ENCODE assay signal across 21 cellular contexts in genomic region chr9:126510564-126510963, GRCh38.
DNase-seq lines count a peak whose midpoint lies in the region; ATAC-seq, FAIRE-seq and TF ChIP-seq lines count a peak whose summit lies in the region.
"Had no signal": no experiment of that assay in that cellular context is flagged by ENCODE, and none has a peak within 500 bp of the region (broad histone marks: within the 10 kb centered on the region; RNA-seq: fewer than 3 reads in every experiment).

No MANE protein-coding gene starts in this region.

- H3K36me3 ChIP-seq in right atrium auricular region, result no peaks in the 10 kb centered on the region
- no peaks in the 10 kb centered on the region for H3K36me3 ChIP-seq in WERI-Rb-1
- H3K36me3 ChIP-seq in kidney (ENCODE audit: control insufficient read depth in 1 of 2, insufficient read depth in 2 of 2, low read length in 2 of 2), result no peaks in the 10 kb centered on the region
- peaks cover 0 to 12% (median 0%) of the 10 kb centered on the region in 6 donors for H3K36me3 ChIP-seq in spleen
- H3K36me3 ChIP-seq: BLaER1 treated with 17β-estradiol and CSF1 and Interleukin-3, amounts not matched to agents 10 nM and 100 nM had no signal

- DNase-seq in cardiac septum (ENCODE audit: low spot score), result peak; percentile 47
- no peak for DNase-seq in right atrium auricular region (ENCODE audit: low spot score)
- DNase-seq in WERI-Rb-1, result no peak
- peak; percentile 40 for DNase-seq in kidney
- peak; percentile 33 for DNase-seq in spleen
- no peak for DNase-seq in RKO (ENCODE audit: low spot score)
- DNase-seq in islet precursor cell, result no peak
- DNase-seq: 8988T; Calu3; CD8-positive, alpha-beta memory T cell; GDM1; Kasumi-1; NCI-H1694; NCI-H2081 treated with DMSO at 0.1 percent for 48 hours; NCI-H2171 treated with DMSO at 0.1 percent for 48 hours; NCI-H524 treated with DMSO at 0.1 percent for 48 hours; NCI-H82 had no signal

- no peak overlapping the region for H3K27ac ChIP-seq in right atrium auricular region
- no peak overlapping the region for H3K27ac ChIP-seq in WERI-Rb-1
- no peak overlapping the region for H3K27ac ChIP-seq in kidney (ENCODE audit: low read depth in 2 of 2, low read length in 2 of 2)
- H3K27ac ChIP-seq in spleen, result no peak overlapping the region
- H3K27ac ChIP-seq: BLaER1 treated with 17β-estradiol and CSF1 and Interleukin-3, amounts not matched to agents 10 nM and 100 nM had no signal

- no peak overlapping the region for H3K9ac ChIP-seq in kidney (ENCODE audit: low read length in 2 of 2)
- H3K9ac ChIP-seq: BLaER1 treated with 17β-estradiol and CSF1 and Interleukin-3, amounts not matched to agents 10 nM and 100 nM had no signal

- H3K27me3 ChIP-seq in right atrium auricular region, result peaks cover 0 to 7% of the 10 kb centered on the region in 2 donors
- no peaks in the 10 kb centered on the region for H3K27me3 ChIP-seq in WERI-Rb-1 (ENCODE audit: insufficient read depth, low read depth, severe bottlenecking)
- peaks cover 0 to 61% (median 30%) of the 10 kb centered on the region in 7 donors for H3K27me3 ChIP-seq in spleen (replicated peaks in 1 of 7)

- no peak overlapping the region for H3K4me3 ChIP-seq in right atrium auricular region
- H3K4me3 ChIP-seq in WERI-Rb-1 (ENCODE audit: low read depth, low read length), result no peak overlapping the region
- H3K4me3 ChIP-seq in kidney (ENCODE audit: low read length in 2 of 2), result no peak overlapping the region
- no peak overlapping the region for H3K4me3 ChIP-seq in spleen
- H3K4me3 ChIP-seq: BLaER1 treated with 17β-estradiol and CSF1 and Interleukin-3, amounts not matched to agents 10 nM and 100 nM had no signal

- no peak for TF ChIP-seq POLR2A in spleen (IDR thresholded peaks at IDR 0.05)

- H3K9me3 ChIP-seq in right atrium auricular region (no peaks in the 10 kb centered on the region), WERI-Rb-1 (ENCODE audit: severe bottlenecking) (no peaks in the 10 kb centered on the region), kidney (ENCODE audit: control insufficient read depth in 1 of 2, low read length in 2 of 2) (no peaks in the 10 kb centered on the region), spleen (no peaks in the 10 kb centered on the region)
- H3K9me3 ChIP-seq: BLaER1 treated with 17β-estradiol and CSF1 and Interleukin-3, amounts not matched to agents 10 nM and 100 nM had no signal

- TF ChIP-seq CTCF in right atrium auricular region (IDR thresholded peaks at IDR 0.05) (no peak), WERI-Rb-1 (IDR thresholded peaks at IDR 0.05; ENCODE audit: low read depth, low read length) (peak; percentile 42), kidney (IDR thresholded peaks at IDR 0.05; ENCODE audit: borderline replicate concordance, extremely low read depth, insufficient read depth) (no peak), spleen (IDR thresholded peaks at IDR 0.05 in 8 of 11, conservative IDR thresholded peaks at IDR 0.05 in 3 of 11) (no peak)

- ATAC-seq in GM18858 (IDR thresholded peaks at IDR 0.05; ENCODE audit: unreplicated experiment), result no peak
- ATAC-seq: Panc1 had no signal

- H3K4me1 ChIP-seq in right atrium auricular region (peaks cover 0 to 18% of the 10 kb centered on the region in 2 donors), kidney (ENCODE audit: control insufficient read depth in 1 of 2, insufficient read depth in 1 of 2, low read depth in 1 of 2, low read length in 2 of 2) (peaks cover 0 to 3% of the 10 kb centered on the region in 2 donors), spleen (peaks cover 3 to 21% (median 12%) of the 10 kb centered on the region in 6 donors)

- no peak for FAIRE-seq in kidney (lab: Jason Lieb, UNC)
- FAIRE-seq: GM19239 had no signal

- 73 to 87% (median 77%) methylated on average over 4 to 6 of the region's 6 CpGs for WGBS in spleen, 5 donors

- intact Hi-C loops in cardiac septum (cut with DNase I), result no loop called here
- intact Hi-C loops in kidney (cut with DNase I), result no loop called here
- intact Hi-C loops in spleen (cut with DNase I; ENCODE audit: low total_unique reads), result no loop called here

Comparison
In these comparisons a context has a peak if more than half of its experiments do, and no peak if none do; other contexts are left out.
1. DNase-seq: peak in cardiac septum (single experiment), kidney (single experiment) and spleen (single experiment); none in right atrium auricular region (single experiment), WERI-Rb-1 (single experiment), RKO (single experiment) and islet precursor cell (single experiment).